In the genomic region with DNA sequence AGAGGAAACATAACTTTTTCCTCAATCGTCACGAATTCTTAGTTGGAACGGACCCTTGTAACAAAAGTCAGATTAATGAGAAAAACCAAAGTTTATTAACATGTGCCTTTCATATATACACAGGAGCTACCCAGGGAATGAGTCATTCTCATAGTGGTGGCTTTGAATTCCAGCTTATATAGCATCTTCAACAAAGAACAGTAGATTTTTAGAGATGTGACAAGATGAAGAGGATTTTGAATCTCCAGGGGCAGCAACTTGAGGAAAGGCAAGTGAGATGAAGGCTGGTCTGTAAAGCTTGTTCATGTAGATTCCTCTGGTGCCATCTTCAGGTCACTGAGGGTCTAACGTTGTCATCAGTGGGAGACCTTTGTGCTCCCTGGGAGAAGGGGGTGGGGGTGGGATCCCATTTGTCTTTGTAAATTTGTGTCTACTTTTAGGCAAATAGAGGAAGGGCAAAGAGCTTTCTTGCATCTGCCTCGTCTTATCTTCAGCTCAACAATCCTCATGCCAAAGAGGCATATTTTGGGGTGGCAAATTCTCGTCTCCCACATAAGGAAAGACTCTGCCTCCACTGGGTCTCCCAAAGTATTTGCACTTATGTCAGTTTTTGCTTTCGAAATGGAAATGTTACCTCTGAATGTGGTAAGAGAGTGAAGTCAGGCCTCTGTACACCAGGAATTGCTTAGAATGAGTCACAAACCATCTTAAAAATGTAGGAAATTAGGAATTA, we compare ENCODE assay signal across 10 cellular contexts. TPM values are rescaled to one million over a fixed set of nuclear protein-coding genes. Genes with fewer than 3 reads are reported as not detected.
DNase-seq lines count a peak whose midpoint lies in the region; ATAC-seq, FAIRE-seq and TF ChIP-seq lines count a peak whose summit lies in the region.
"Had no signal": no experiment of that assay in that cellular context is flagged by ENCODE, and none has a peak within 500 bp of the region (broad histone marks: within the 10 kb centered on the region; RNA-seq: fewer than 3 reads in every experiment).

No MANE protein-coding gene starts in this region.

- no TSS peak for BruUV-seq in GM12878 (replicated peaks; lab: Mats Ljungman, UMichigan)

- no peaks in the 10 kb centered on the region for H3K9me3 Mint-ChIP-seq in neural progenitor cell

- H3K27ac ChIP-seq in GM12878 (ENCODE audit: control insufficient read depth, insufficient read depth) (no peak overlapping the region), neural progenitor cell (no peak overlapping the region)

- whole genome bisulfite sequencing in GM12878 (ENCODE audit: insufficient coverage, insufficient replicate concordance, low lambda C conversion rate, missing lambda C conversion rate): 10% methylated on average over 7 of the region's 7 CpGs

- no peaks in the 10 kb centered on the region for H3K36me3 Mint-ChIP-seq in neural progenitor cell

- peaks cover 23% of the 10 kb centered on the region for H3K4me1 Mint-ChIP-seq in neural progenitor cell

- SMC1A ChIA-PET in GM12878 (lab: Charles Lee; ENCODE audit: uncharacterized antibody, unreplicated experiment): interaction anchor here (0.8 to 6.6 kb wide), 15 partner anchors 9 to 606 kb away, joined by 3 to 120 read pairs (median 6); no protein-coding TSS in a partner anchor

- peak; percentile 55 for TF ChIP-seq RAD21 in GM12878 (IDR thresholded peaks at IDR 0.05; ENCODE audit: insufficient read depth, low read depth, low read length)

- FAIRE-seq in GM12878 (lab: Jason Lieb, UNC): peak; percentile 41

- no peak overlapping the region for H3K4me2 ChIP-seq in GM12878 (ENCODE audit: control insufficient read depth, insufficient read depth)
- no peak overlapping the region for H3K4me2 ChIP-seq in neural progenitor cell

- H3K27me3 Mint-ChIP-seq in neural progenitor cell (ENCODE audit: insufficient read depth, low read depth): peaks cover 2% of the 10 kb centered on the region

- ATAC-seq in GM12878 (peak; percentile 86), GM21528 (IDR thresholded peaks at IDR 0.05; ENCODE audit: low FRiP score, unreplicated experiment) (no peak), left lobe of liver (no peak), HG02798 (IDR thresholded peaks at IDR 0.05; ENCODE audit: poor library complexity, unreplicated experiment) (no peak)

- H3K9ac ChIP-seq in GM12878 (ENCODE audit: control insufficient read depth, insufficient read depth, low read length): no peak overlapping the region
- H3K9ac ChIP-seq in neural progenitor cell: no peak overlapping the region

- no peaks in the 10 kb centered on the region for H3K4me1 ChIP-seq in GM12878 (ENCODE audit: control insufficient read depth, insufficient read depth, low read length)
- H3K4me1 ChIP-seq in neural progenitor cell: peaks cover 9% of the 10 kb centered on the region

- peaks cover 9% of the 10 kb centered on the region for H3F3A ChIP-seq in neural progenitor cell (ENCODE audit: low read depth)

- H3K4me3 ChIP-seq in GM12878: no peak overlapping the region
- no peak overlapping the region for H3K4me3 ChIP-seq in neural progenitor cell
- H3K4me3 ChIP-seq: lung, thoracic aorta had no signal

- no peak for TF ChIP-seq EP300 in GM12878 (IDR thresholded peaks at IDR 0.05; ENCODE audit: borderline replicate concordance in 1 of 2, control insufficient read depth in 1 of 2, low read depth in 2 of 2, low read length in 2 of 2)

- H3K9me3 ChIP-seq in GM12878 (replicated peaks; ENCODE audit: control insufficient read depth, insufficient read depth, low read length) (no peaks in the 10 kb centered on the region), neural progenitor cell (ENCODE audit: low read depth) (no peaks in the 10 kb centered on the region)
- H3K9me3 ChIP-seq: thoracic aorta had no signal

- CTCF ChIA-PET in GM12878 (lab: Yijun Ruan, JAX): interaction anchor here (0.6 to 12.6 kb wide), 22 partner anchors 8 to 604 kb away, joined by 3 to 282 read pairs (median 4); no protein-coding TSS in a partner anchor

- POLR2A ChIA-PET in GM12878 (lab: Charles Lee): interaction anchor here (0.7 kb wide), 1 partner anchor 13 kb away, joined by 3 read pairs; no protein-coding TSS in a partner anchor

- TF ChIP-seq CTCF in GM12878 (IDR thresholded peaks at IDR 0.05 in 2 of 3, conservative IDR thresholded peaks at IDR 0.05 in 1 of 3; ENCODE audit: control insufficient read depth in 2 of 3, extremely low read depth in 1 of 3, insufficient read depth in 1 of 3, low read depth in 3 of 3, low read length in 3 of 3) (peak; percentile 36 to 49 (median 43); a peak in 4 of 6 replicates), neural progenitor cell (IDR thresholded peaks at IDR 0.05) (peak; percentile 56)

- no peak overlapping the region for H3K4me3 Mint-ChIP-seq in neural progenitor cell

- no peaks in the 10 kb centered on the region for H3K27me3 ChIP-seq in GM12878 (replicated peaks in 1 of 2; ENCODE audit: control insufficient read depth in 2 of 2, insufficient read depth in 2 of 2, low read length in 1 of 2)
- H3K27me3 ChIP-seq in neural progenitor cell: peaks cover 50% of the 10 kb centered on the region

- intact Hi-C loops in GM12878 (cut with micrococcal nuclease; ENCODE audit: unreplicated experiment): no loop called here

- TF ChIP-seq POLR2A in GM12878 (IDR thresholded peaks at IDR 0.05; ENCODE audit: low read depth, low read length): no peak

- no peaks in the 10 kb centered on the region for H3K79me2 ChIP-seq in GM12878 (ENCODE audit: control insufficient read depth, insufficient read depth, low read length)
- H3K79me2 ChIP-seq in neural progenitor cell (ENCODE audit: low read depth): no peaks in the 10 kb centered on the region

- peak; percentile 53 for DNase-seq in ELF-1 (ENCODE audit: low read depth, low spot score)
- DNase-seq in KBM-7: peak; percentile 63
- no peak for DNase-seq in GM12878 (ENCODE audit: low read depth, low spot score)
- DNase-seq in neural progenitor cell (ENCODE audit: low spot score): peak; percentile 69
- no peak for DNase-seq in left lobe of liver (ENCODE audit: low spot score)
- DNase-seq in ureter (ENCODE audit: low spot score): no peak

- RAD21 ChIA-PET in GM12878 (lab: Charles Lee; ENCODE audit: unreplicated experiment): interaction anchor here (0.6 to 4.9 kb wide), 13 partner anchors 8 to 155 kb away, joined by 3 to 101 read pairs (median 4); no protein-coding TSS in a partner anchor

- H3K36me3 ChIP-seq in GM12878 (ENCODE audit: control insufficient read depth in 2 of 2, insufficient read depth in 2 of 2, low read length in 1 of 2): no peaks in the 10 kb centered on the region
- H3K36me3 ChIP-seq in neural progenitor cell: no peaks in the 10 kb centered on the region
- H3K36me3 ChIP-seq: thoracic aorta had no signal

- H2AFZ ChIP-seq in GM12878 (ENCODE audit: control insufficient read depth, low read depth, low read length) (no peak overlapping the region), neural progenitor cell (replicated peaks) (no peak overlapping the region)

- H3K27ac Mint-ChIP-seq in neural progenitor cell: peak overlapping the region; percentile 32

- in situ Hi-C loops in KBM-7 (cut with MboI; ENCODE audit: low pct_unique_long_range_greater_than_20kb, low sequenced_read_pairs): no loop called here
- in situ Hi-C loops in GM12878 (cut with MboI): no loop called here

- no peaks in the 10 kb centered on the region for H4K20me1 ChIP-seq in GM12878 (ENCODE audit: control insufficient read depth, insufficient read depth)
- peaks cover 5% of the 10 kb centered on the region for H4K20me1 ChIP-seq in neural progenitor cell (ENCODE audit: low read depth)

TF ChIP-seq in GM12878, 131 proteins besides CTCF, POLR2A, EP300 and RAD21:
- peak; percentile 33; the same call in 1 of the 2 replicates for TF ChIP-seq SMC3 (IDR thresholded peaks at IDR 0.05; ENCODE audit: borderline replicate concordance, low read length)
- TF ChIP-seq KDM1A (IDR thresholded peaks at IDR 0.05; ENCODE audit: borderline replicate concordance): no peak
- TF ChIP-seq NR2F1 (conservative IDR thresholded peaks at IDR 0.05): 0 out of 2 replicates have a peak, but pooled peaks have one; percentile 19
- TF ChIP-seq RUNX3 (IDR thresholded peaks at IDR 0.05; ENCODE audit: low read length): no peak
- TF ChIP-seq STAT1 (conservative IDR thresholded peaks at IDR 0.05): no peak
- TF ChIP-seq RFX5 (IDR thresholded peaks at IDR 0.05; ENCODE audit: low read depth, low read length): no peak

RNA-seq across cellular contexts. Expression of a gene that starts 29.5 kb away (rescaled TPM):
- total RNA-seq in GM12878 (2013; cell fraction: nucleolus; rRNA removed): not detected in 2 replicates
- 0.11 TPM in 1 of 2 replicates, not detected in the other for total RNA-seq in GM12878 (2014; rRNA removed)
- not detected in 2 replicates for total RNA-seq in GM12878 (2014; rRNA removed; fragmentation: Illumina TruSeq; extraction: Trizol)
- total RNA-seq in GM12878 (2021): 0.23 TPM in 1 of 2 replicates, not detected in the other
- polyA plus RNA-seq in GM12878 (2011; ENCODE audit: low read depth): not detected
- not detected in 2 replicates for polyA plus RNA-seq in GM12878 (2011; rRNA removed)
- polyA plus RNA-seq in GM12878 (2011; cell fraction: cytosol; rRNA removed): 0.12 and 0.15 TPM in 2 replicates
- polyA plus RNA-seq in GM12878 (2011; cell fraction: nucleus; rRNA removed): 0.51 and 0.82 TPM in 2 replicates
- not detected in 2 replicates for polyA plus RNA-seq in GM12878 (2012)
- polyA plus RNA-seq in GM12878 (2014; fragmentation: Illumina TruSeq; extraction: Trizol): not detected in 2 replicates
- polyA plus RNA-seq in GM12878 (2014; fragmentation: Nextera tagmentation; extraction: Ambion mirVana): not detected
- 0.13 TPM in 1 of 2 replicates, not detected in the other for polyA plus RNA-seq in GM12878 (2014; rRNA removed)
- polyA plus RNA-seq in GM12878 (2016; fragmentation: Nextera tagmentation; extraction: Ambion mirVana): not detected
- not detected in 2 replicates for polyA minus RNA-seq in GM12878 (2011; rRNA and poly(A)+ RNA removed)
- polyA minus RNA-seq in GM12878 (2011; cell fraction: cytosol; rRNA and poly(A)+ RNA removed): not detected in 2 replicates
- polyA minus RNA-seq in GM12878 (2011; cell fraction: nucleus; rRNA and poly(A)+ RNA removed): 0.24 and 0.77 TPM in 2 replicates
- not detected in 2 replicates for total RNA-seq in neural progenitor cell (ENCODE audit: low replicate concordance)
- total RNA-seq in left lobe of liver: 25.5 TPM
- total RNA-seq in ureter: 58.9 TPM

Comparison
In these comparisons a context has a peak if more than half of its experiments do, and no peak if none do; other contexts are left out.
1. DNase-seq: peak in ELF-1 (single experiment), KBM-7 (single experiment) and neural progenitor cell (single experiment); none in GM12878 (single experiment), left lobe of liver (single experiment) and ureter (single experiment).
2. RNA of a gene that starts 29.5 kb away (total RNA-seq): 58.9 TPM in ureter (single experiment) and 25.5 TPM in left lobe of liver (single experiment); 0.11 to 0.23 TPM in GM12878 and not detected in neural progenitor cell; every median in the first group is over 10 times any median in the second.